Comparison of ENCODE assay signal across 1 cellular context in genomic region chrX:20135956-20136355, GRCh38.
TF ChIP-seq lines count a peak whose summit lies in the region.

No MANE protein-coding gene starts in this region.

TF ChIP-seq in SK-N-SH treated with all-trans-retinoic acid at 6 μM for 48 hours, 23 proteins besides CTCF, POLR2A, EP300 and RAD21 (continued from another document):
- TF ChIP-seq TSHZ2 (CRISPR knock-in tag; IDR thresholded peaks at IDR 0.05) (no peak), PATZ1 (CRISPR knock-in tag; IDR thresholded peaks at IDR 0.05; ENCODE audit: borderline replicate concordance) (no peak), ZNF565 (CRISPR knock-in tag; conservative IDR thresholded peaks at IDR 0.05; ENCODE audit: low read depth) (no peak), CSDC2 (CRISPR knock-in tag; IDR thresholded peaks at IDR 0.05) (no peak), ISL1 (CRISPR knock-in tag; IDR thresholded peaks at IDR 0.05) (no peak), GLIS3 (CRISPR knock-in tag; IDR thresholded peaks at IDR 0.05) (no peak), BACH2 (CRISPR knock-in tag; IDR thresholded peaks at IDR 0.05; ENCODE audit: borderline replicate concordance) (no peak), RARB (CRISPR knock-in tag; IDR thresholded peaks at IDR 0.05) (no peak), ZC3H10 (CRISPR knock-in tag; IDR thresholded peaks at IDR 0.05) (no peak), POU6F1 (CRISPR knock-in tag; IDR thresholded peaks at IDR 0.05; ENCODE audit: borderline replicate concordance, low read depth) (no peak), PPARA (CRISPR knock-in tag; IDR thresholded peaks at IDR 0.05; ENCODE audit: borderline replicate concordance) (no peak), ARNTL (CRISPR knock-in tag; IDR thresholded peaks at IDR 0.05; ENCODE audit: borderline replicate concordance, low read depth) (no peak), OSR1 (CRISPR knock-in tag; IDR thresholded peaks at IDR 0.05) (no peak), TCF4 (CRISPR knock-in tag; IDR thresholded peaks at IDR 0.05; ENCODE audit: borderline replicate concordance) (no peak), ZFP30 (CRISPR knock-in tag; IDR thresholded peaks at IDR 0.05) (no peak), ZNF70 (CRISPR knock-in tag; IDR thresholded peaks at IDR 0.05) (no peak)
